ENCODE assay signal across 9 cellular contexts in genomic region chr1:84166797-84167196, GRCh38. TPM values are rescaled to one million over a fixed set of nuclear protein-coding genes. Genes with fewer than 3 reads are reported as not detected.
A peak's percentile ranks its signal among the peaks of the same experiment; 100 is the strongest.
DNase-seq lines count a peak whose midpoint lies in the region; ATAC-seq and TF ChIP-seq lines count a peak whose summit lies in the region.
"Had no signal": no experiment of that assay in that cellular context is flagged by ENCODE, and none has a peak within 500 bp of the region (broad histone marks: within the 10 kb centered on the region; RNA-seq: fewer than 3 reads in every experiment).

No MANE protein-coding gene starts in this region.

- TF ChIP-seq POLR2A in GM18505 (IDR thresholded peaks at IDR 0.05; ENCODE audit: borderline replicate concordance, extremely low read depth, insufficient read depth, insufficient read length): no peak

- H3K4me1 ChIP-seq in left lung: no peaks in the 10 kb centered on the region

- no peak overlapping the region for H3K4me3 Mint-ChIP-seq in progenitor cell of endocrine pancreas (ENCODE audit: low read depth)

- DNase-seq in left lung (no peak), AG08395 (ENCODE audit: low spot score) (no peak), progenitor cell of endocrine pancreas (ENCODE audit: low spot score, unreplicated experiment) (no peak)
- no peak for DNase-seq in stimulated activated naive CD4-positive, alpha-beta T cell treated with Interleukin-2 at 50 U/mL for 16 hours (lab: John Stamatoyannopoulos, UW)
- DNase-seq: Calu3 had no signal

- H3K9me3 Mint-ChIP-seq in progenitor cell of endocrine pancreas (ENCODE audit: low read depth): peaks cover 9% of the 10 kb centered on the region

- peaks cover 11% of the 10 kb centered on the region for H3K36me3 Mint-ChIP-seq in progenitor cell of endocrine pancreas (ENCODE audit: insufficient read depth)

- H3K27ac ChIP-seq in angular gyrus (ENCODE audit: low read depth, low read length) (peak overlapping the region; percentile 58), left lung (no peak overlapping the region)

- H3K27me3 Mint-ChIP-seq in progenitor cell of endocrine pancreas: no peaks in the 10 kb centered on the region

- intact Hi-C loops in left lung (cut with DNase I): no loop called here

- no peak overlapping the region for H3K4me3 ChIP-seq in left lung

- TF ChIP-seq CTCF in left lung (IDR thresholded peaks at IDR 0.05) (no peak), progenitor cell of endocrine pancreas (IDR thresholded peaks at IDR 0.05; ENCODE audit: unreplicated experiment) (no peak)

- H3K27ac Mint-ChIP-seq in progenitor cell of endocrine pancreas: no peak overlapping the region

- H3K4me1 Mint-ChIP-seq in progenitor cell of endocrine pancreas (ENCODE audit: low read depth): peaks cover 15% of the 10 kb centered on the region

- ATAC-seq in GM18505 (IDR thresholded peaks at IDR 0.05; ENCODE audit: unreplicated experiment) (peak; percentile 84), GM21367 (IDR thresholded peaks at IDR 0.05; ENCODE audit: unreplicated experiment) (peak; percentile 68), HG03108 (IDR thresholded peaks at IDR 0.05; ENCODE audit: unreplicated experiment) (peak; percentile 90), left lung (no peak)

- no peaks in the 10 kb centered on the region for H3K9me3 ChIP-seq in left lung

- no peaks in the 10 kb centered on the region for H3K36me3 ChIP-seq in left lung

- H3K27me3 ChIP-seq in left lung: no peaks in the 10 kb centered on the region

RNA-seq across cellular contexts. Expression of gene PRKACB, which starts 22.7 kb away (rescaled TPM):
- total RNA-seq in left lung (10 to 100 TPM; 22.4 to 37.1 TPM), progenitor cell of endocrine pancreas (96.0 and 101 TPM in 2 replicates)
